In the genomic region with DNA sequence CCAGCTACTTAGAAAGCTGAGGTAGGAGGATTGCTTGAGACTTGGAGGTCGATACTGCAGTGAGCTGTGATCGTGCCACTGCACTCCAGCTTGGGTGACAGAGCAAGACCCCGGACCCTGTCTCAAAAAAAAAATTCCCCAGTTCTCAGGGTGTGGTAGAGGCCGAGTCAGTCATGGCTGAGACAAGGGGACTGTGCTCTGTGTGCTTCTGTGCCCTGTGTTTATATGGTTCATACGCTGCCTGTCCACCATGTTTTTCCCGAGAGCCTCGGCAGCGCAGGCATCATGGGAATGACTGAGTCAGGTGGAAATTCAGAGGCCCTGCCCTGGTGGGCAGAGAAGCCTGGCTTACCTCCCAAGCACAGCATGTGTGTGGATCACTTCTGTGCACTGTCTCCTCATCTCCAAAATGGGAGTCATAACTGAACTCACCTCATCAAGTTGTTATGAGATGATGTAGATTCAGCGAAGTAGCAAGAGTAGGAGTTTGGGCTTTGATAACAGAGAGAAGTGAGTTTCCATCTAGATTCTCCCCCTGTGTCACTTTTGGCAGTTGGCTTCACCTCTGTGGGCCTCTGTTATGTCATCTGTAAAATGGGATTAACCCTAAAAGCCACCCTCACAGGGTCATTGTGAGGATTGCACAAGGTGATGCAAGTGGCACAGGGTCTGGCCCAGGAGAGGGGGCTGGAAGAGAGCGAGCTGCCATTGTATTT, we compare ENCODE assay signal across 14 cellular contexts. TPM values are rescaled to one million over a fixed set of nuclear protein-coding genes. Genes with fewer than 3 reads are reported as not detected.
DNase-seq lines count a peak whose midpoint lies in the region; ATAC-seq and TF ChIP-seq lines count a peak whose summit lies in the region.
"Had no signal": no experiment of that assay in that cellular context is flagged by ENCODE, and none has a peak within 500 bp of the region (broad histone marks: within the 10 kb centered on the region; RNA-seq: fewer than 3 reads in every experiment).

No MANE protein-coding gene starts in this region.

- H3K4me3 ChIP-seq in GM23338 (no peak overlapping the region), hepatocyte (no peak overlapping the region), smooth muscle cell (no peak overlapping the region), Peyer's patch (no peak overlapping the region)
- H3K4me3 ChIP-seq: GM12878 had no signal

- H3K79me2 ChIP-seq in GM23338 (replicated peaks; ENCODE audit: insufficient read depth) (peaks cover 98% of the 10 kb centered on the region), hepatocyte (peaks cover 89% of the 10 kb centered on the region), smooth muscle cell (ENCODE audit: low read depth) (peaks cover 87% of the 10 kb centered on the region)

- H3K4me2 ChIP-seq in GM23338 (peak overlapping the region; percentile 66; the same call in 1 of the 2 replicates), hepatocyte (no peak overlapping the region), smooth muscle cell (peak overlapping the region; percentile 54)

- no peak for TF ChIP-seq POLR2A in Peyer's patch (IDR thresholded peaks at IDR 0.05)

- H3K4me1 ChIP-seq in GM23338 (ENCODE audit: insufficient read depth) (peaks cover 48% of the 10 kb centered on the region), hepatocyte (ENCODE audit: insufficient read depth) (peaks cover 82% of the 10 kb centered on the region), smooth muscle cell (ENCODE audit: low read depth) (peaks cover 23% of the 10 kb centered on the region), Peyer's patch (peaks cover 0 to 64% (median 2%) of the 10 kb centered on the region in 4 donors)
- H3K4me1 ChIP-seq: parathyroid adenoma had no signal

- POLR2A ChIA-PET in WTC11 (lab: Charles Lee), result no interaction called here

- no peak overlapping the region for H3K9ac ChIP-seq in smooth muscle cell (ENCODE audit: low read depth)
- H3K9ac ChIP-seq: parathyroid adenoma had no signal

- CTCF ChIA-PET in WTC11 (lab: Charles Lee), result interaction anchor here (0.9 to 4.6 kb wide), 4 partner anchors 45 to 113 kb away, joined by 3 to 23 read pairs (median 6); partner anchors contain the start of gene FLNB

- peaks cover 57% of the 10 kb centered on the region for H3K4me1 Mint-ChIP-seq in GM23338
- peaks cover 65% of the 10 kb centered on the region for H3K4me1 Mint-ChIP-seq in WTC11

- no peaks in the 10 kb centered on the region for H3K36me3 ChIP-seq in GM23338 (ENCODE audit: insufficient read depth)
- no peaks in the 10 kb centered on the region for H3K36me3 ChIP-seq in hepatocyte (replicated peaks; ENCODE audit: insufficient read depth, low read depth)
- H3K36me3 ChIP-seq in smooth muscle cell (ENCODE audit: low read depth), result no peaks in the 10 kb centered on the region
- no peaks in the 10 kb centered on the region for H3K36me3 ChIP-seq in Peyer's patch

- ATAC-seq in GM23338 (no peak), WTC11 (no peak), HG03095 (IDR thresholded peaks at IDR 0.05; ENCODE audit: unreplicated experiment) (no peak)
- ATAC-seq: GM12878 had no signal

- H4K20me1 ChIP-seq in GM23338 (replicated peaks; ENCODE audit: insufficient read depth) (peaks cover 24% of the 10 kb centered on the region), hepatocyte (ENCODE audit: insufficient read depth, poor library complexity, severe bottlenecking) (peaks cover 6% of the 10 kb centered on the region), smooth muscle cell (ENCODE audit: low read depth) (peaks cover 87% of the 10 kb centered on the region)

- DNase-seq in GM23338 (ENCODE audit: low spot score), result no peak
- DNase-seq in WTC11 (ENCODE audit: low spot score), result no peak
- no peak for DNase-seq in hepatocyte (ENCODE audit: low spot score)
- DNase-seq in smooth muscle cell (lab: John Stamatoyannopoulos, UW; ENCODE audit: unreplicated experiment), result no peak
- no peak for DNase-seq in Peyer's patch
- no peak for DNase-seq in SIG-M5 treated with dmso at 0.1 percent for 504 hours (lab: John Stamatoyannopoulos, UW; ENCODE audit: unreplicated experiment)
- DNase-seq: activated CD8-positive, alpha-beta memory T cell treated with anti-CD3 and anti-CD28 coated beads, Interleukin-2, amount 50 U/mL, for 4 hours; C1 segment of cervical spinal cord; EL had no signal

- H3K27ac ChIP-seq in GM23338 (ENCODE audit: low read depth), result peak overlapping the region; percentile 67
- H3K27ac ChIP-seq in hepatocyte, result peak overlapping the region; percentile 95
- peak overlapping the region; percentile 77 for H3K27ac ChIP-seq in smooth muscle cell (ENCODE audit: low read depth)
- H3K27ac ChIP-seq in Peyer's patch, result peak overlapping the region in 2 of 4 donors; percentile 37 to 56
- H3K27ac ChIP-seq: parathyroid adenoma, VCaP had no signal

- H3K9me3 ChIP-seq in hepatocyte (ENCODE audit: low read depth), result no peaks in the 10 kb centered on the region
- no peaks in the 10 kb centered on the region for H3K9me3 ChIP-seq in smooth muscle cell (replicated peaks; ENCODE audit: low read depth)
- no peaks in the 10 kb centered on the region for H3K9me3 ChIP-seq in Peyer's patch

- H3K27me3 Mint-ChIP-seq in GM23338 (ENCODE audit: insufficient read depth, low read depth, poor library complexity) (peaks cover 6% of the 10 kb centered on the region), WTC11 (ENCODE audit: low read depth) (no peaks in the 10 kb centered on the region)
- H3K27me3 Mint-ChIP-seq: memory B cell had no signal

- peak overlapping the region; percentile 57; the same call in 1 of the 2 replicates for H3K27ac Mint-ChIP-seq in GM23338
- peak overlapping the region; percentile 79 for H3K27ac Mint-ChIP-seq in WTC11
- H3K27ac Mint-ChIP-seq: memory B cell had no signal

- H3K4me3 Mint-ChIP-seq in GM23338 (no peak overlapping the region; the same call in 2 of the 3 replicates), WTC11 (no peak overlapping the region)
- H3K4me3 Mint-ChIP-seq: memory B cell had no signal

- H3K27me3 ChIP-seq in GM23338 (ENCODE audit: insufficient read depth) (no peaks in the 10 kb centered on the region), hepatocyte (no peaks in the 10 kb centered on the region), smooth muscle cell (ENCODE audit: low read depth) (no peaks in the 10 kb centered on the region), Peyer's patch (no peaks in the 10 kb centered on the region)

- H3K9me3 Mint-ChIP-seq in GM23338 (no peaks in the 10 kb centered on the region), WTC11 (no peaks in the 10 kb centered on the region)
- H3K9me3 Mint-ChIP-seq: memory B cell had no signal

- H3K36me3 Mint-ChIP-seq in GM23338 (ENCODE audit: low read depth) (no peaks in the 10 kb centered on the region), WTC11 (no peaks in the 10 kb centered on the region)
- H3K36me3 Mint-ChIP-seq: memory B cell had no signal

- no peak for TF ChIP-seq CTCF in GM23338 (conservative IDR thresholded peaks at IDR 0.05; ENCODE audit: low read depth in 2 of 2)
- no peak for TF ChIP-seq CTCF in WTC11 (IDR thresholded peaks at IDR 0.05)
- no peak for TF ChIP-seq CTCF in hepatocyte (IDR thresholded peaks at IDR 0.05; ENCODE audit: poor library complexity)
- no peak for TF ChIP-seq CTCF in smooth muscle cell (IDR thresholded peaks at IDR 0.05; ENCODE audit: borderline replicate concordance, insufficient read depth, poor library complexity, severe bottlenecking)
- TF ChIP-seq CTCF in Peyer's patch (IDR thresholded peaks at IDR 0.05), result no peak

- WGBS in hepatocyte (ENCODE audit: low lambda C conversion rate, missing lambda C conversion rate), result 98% methylated on average over 10 of the region's 10 CpGs
- 96% methylated on average over 10 of the region's 10 CpGs for WGBS in smooth muscle cell (ENCODE audit: low lambda C conversion rate)

- H2AFZ ChIP-seq in GM23338, result no peak overlapping the region
- H2AFZ ChIP-seq in hepatocyte, result no peak overlapping the region
- no peak overlapping the region for H2AFZ ChIP-seq in smooth muscle cell (ENCODE audit: low read depth)
- H2AFZ ChIP-seq: parathyroid adenoma had no signal

- H3K9me2 ChIP-seq in GM23338 (ENCODE audit: insufficient read depth) (no peaks in the 10 kb centered on the region), hepatocyte (replicated peaks; ENCODE audit: insufficient read depth) (no peaks in the 10 kb centered on the region)

- H3F3A ChIP-seq in GM23338 (replicated peaks; ENCODE audit: low read depth) (no peaks in the 10 kb centered on the region; the same call in 1 of the 2 replicates), smooth muscle cell (ENCODE audit: low read depth) (peaks cover 32% of the 10 kb centered on the region)

TF ChIP-seq in GM23338, 12 proteins besides CTCF, POLR2A, EP300 and RAD21 (continues in another document):
- TF ChIP-seq EZH2phosphoT487 (IDR thresholded peaks at IDR 0.05; ENCODE audit: unreplicated experiment) (no peak), ZNF331 (CRISPR knock-in tag; IDR thresholded peaks at IDR 0.05; ENCODE audit: low read depth) (no peak), STAT1 (IDR thresholded peaks at IDR 0.05; ENCODE audit: unreplicated experiment) (no peak)

TF ChIP-seq in WTC11, 78 proteins besides CTCF, POLR2A, EP300 and RAD21 (continues in another document):
- TF ChIP-seq MYBL2 (CRISPR knock-in tag; IDR thresholded peaks at IDR 0.05), result no peak
- no peak for TF ChIP-seq STAT6 (CRISPR knock-in tag; conservative IDR thresholded peaks at IDR 0.05; ENCODE audit: low read depth)
- TF ChIP-seq JAZF1 (CRISPR knock-in tag; IDR thresholded peaks at IDR 0.05), result no peak
- no peak for TF ChIP-seq TCF7 (CRISPR knock-in tag; IDR thresholded peaks at IDR 0.05; ENCODE audit: low read depth)

RNA-seq across cellular contexts. Expression of gene FLNB, which starts 56.9 kb away (rescaled TPM):
- 155 and 179 TPM in 2 replicates for total RNA-seq in GM23338 (2014; rRNA removed; shearing (Covaris generic))
- polyA plus RNA-seq in GM23338 (2016; fragmentation: Nextera tagmentation; extraction: Ambion mirVana) (36.5 and 39.7 TPM in 2 replicates), hepatocyte (69.4 and 74.2 TPM in 2 replicates), smooth muscle cell (52.7 and 85.9 TPM in 2 replicates)
- total RNA-seq in WTC11 (2021) (107 to 127 TPM (median 107 TPM) in 3 replicates), hepatocyte (136 and 172 TPM in 2 replicates), smooth muscle cell (106 and 145 TPM in 2 replicates), Peyer's patch (100 to 1,000 TPM; 116 to 533 (median 439) TPM)
